Comparison of ENCODE assay signal across 27 cellular contexts in genomic region chr20:7352165-7352564, GRCh38.
"Had no signal": no experiment of that assay in that cellular context is flagged by ENCODE, and none has a peak within 500 bp of the region (broad histone marks: within the 10 kb centered on the region; RNA-seq: fewer than 3 reads in every experiment).

No MANE protein-coding gene starts in this region.

- H3K36me3 ChIP-seq: brain microvascular endothelial cell, Peyer's patch had no signal

- H3K9me3 ChIP-seq: Peyer's patch had no signal

- H3K27ac ChIP-seq: brain microvascular endothelial cell, KMS-11, Peyer's patch, RWPE1, SK-N-MC had no signal

- DNase-seq: activated CD4-positive, alpha-beta T cell treated with anti-CD3 and anti-CD28 coated beads for 36 hours; activated CD4-positive, alpha-beta T cell treated with anti-CD3 and anti-CD28 coated beads, Interleukin-2, amount 10 ng/mL, durations not matched to agents 7 days and 5 days; activated CD4-positive, alpha-beta T cell treated with anti-CD3 and anti-CD28 coated beads, Interleukin-2, amount 50 U/mL, for 48 hours; activated CD8-positive, alpha-beta T cell treated with anti-CD3 and anti-CD28 coated beads, Interleukin-2, amount 10 ng/mL, durations not matched to agents 7 days and 5 days; activated effector memory CD4-positive, alpha-beta T cell treated with Interleukin-2 at 50 U/mL for 16 hours; activated naive CD4-positive, alpha-beta T cell treated with anti-CD3 and anti-CD28 coated beads, Interleukin-2, amount 10 ng/mL, durations not matched to agents 7 days and 5 days; activated naive CD8-positive, alpha-beta T cell treated with anti-CD3 and anti-CD28 coated beads, Interleukin-2, amount 50 U/mL, for 24 hours; activated T-cell treated with anti-CD3 and anti-CD28 coated beads, Interleukin-2, amount 50 U/mL, for 4 hours; aorta; brain microvascular endothelial cell; MM.1S; MV-4-11; NCI-H1092; NCI-H1436 treated with DMSO at 0.1 percent for 48 hours; NCI-H1694 treated with DMSO at 0.1 percent for 48 hours; NCI-H2029; NCI-H345; NCI-H524 treated with DMSO at 0.1 percent for 48 hours; PC-3; Peyer's patch; Right ventricle myocardium superior had no signal

- H3K4me2 ChIP-seq: KMS-11 had no signal

- ATAC-seq: activated CD4-positive, alpha-beta T cell treated with anti-CD3 and anti-CD28 coated beads for 36 hours; activated CD4-positive, CD25-positive, alpha-beta regulatory T cell treated with anti-CD3 and anti-CD28 coated beads, Interleukin-2, amount 50 U/mL, for 24 hours; activated CD8-positive, alpha-beta T cell treated with anti-CD3 and anti-CD28 coated beads, Interleukin-2, amount 10 ng/mL, durations not matched to agents 7 days and 5 days; activated naive CD8-positive, alpha-beta T cell treated with anti-CD3 and anti-CD28 coated beads, Interleukin-2, amount 50 U/mL, for 24 hours; activated T-cell treated with anti-CD3 and anti-CD28 coated beads, Interleukin-2, amount 50 U/mL, for 4 hours; PC-3; WTC11 had no signal

- H3K4me1 ChIP-seq: Peyer's patch had no signal

- H3K27me3 ChIP-seq: brain microvascular endothelial cell, Peyer's patch had no signal

- H3K4me3 ChIP-seq: Peyer's patch, SK-N-MC had no signal

- H3K9ac ChIP-seq: KMS-11 had no signal

- FAIRE-seq: TTC549 had no signal
